9 cellular contexts compared by ENCODE assay signal in genomic region chr5:33936004-33936380, GRCh38. TPM values are rescaled to one million over a fixed set of nuclear protein-coding genes. Genes with fewer than 3 reads are reported as not detected.
DNase-seq lines count a peak whose midpoint lies in the region; ATAC-seq and TF ChIP-seq lines count a peak whose summit lies in the region.
"Had no signal": no experiment of that assay in that cellular context is flagged by ENCODE, and none has a peak within 500 bp of the region (broad histone marks: within the 10 kb centered on the region; RNA-seq: fewer than 3 reads in every experiment).

No MANE protein-coding gene starts in this region.

- no peak overlapping the region for H3K9ac ChIP-seq in rectal smooth muscle tissue (ENCODE audit: low read length)

- CTCF ChIA-PET in A673 (lab: Charles Lee): interaction anchor here (0.6 to 2.4 kb wide), 6 partner anchors 34 to 500 kb away, joined by 3 to 24 read pairs (median 8); no protein-coding TSS in a partner anchor

- H3K27me3 ChIP-seq in A673 (replicated peaks; ENCODE audit: insufficient read depth, low read depth, low read length, poor library complexity) (peaks cover 57% of the 10 kb centered on the region), rectal smooth muscle tissue (ENCODE audit: control insufficient read depth, insufficient read depth, low read length) (peaks cover 6% of the 10 kb centered on the region)

- TF ChIP-seq CTCF in A673 (conservative IDR thresholded peaks at IDR 0.05; ENCODE audit: low read depth, low read length): no peak; the same call in 1 of the 2 replicates

- no peaks in the 10 kb centered on the region for H3K9me3 ChIP-seq in A673 (ENCODE audit: low read depth, low read length, poor library complexity, severe bottlenecking)

- H3K36me3 ChIP-seq in A673 (ENCODE audit: insufficient read depth, low read length, poor library complexity, severe bottlenecking) (no peaks in the 10 kb centered on the region), rectal smooth muscle tissue (ENCODE audit: control insufficient read depth, insufficient read depth, low read length) (no peaks in the 10 kb centered on the region)

- ATAC-seq in GM18868 (IDR thresholded peaks at IDR 0.05; ENCODE audit: unreplicated experiment) (peak; percentile 33), left ventricle myocardium superior (peak; percentile 96), GM18873 (IDR thresholded peaks at IDR 0.05; ENCODE audit: low FRiP score, unreplicated experiment) (no peak)

- BruUV-seq in A673 (replicated peaks; lab: Mats Ljungman, UMichigan): no TSS peak

- DNase-seq in A673 (ENCODE audit: low spot score) (peak; percentile 78), NCI-H345 (lab: John Stamatoyannopoulos, UW) (peak; percentile 84), left ventricle myocardium superior (peak; percentile 81), NCI-H2196 treated with DMSO at 0.1 percent for 48 hours (lab: John Stamatoyannopoulos, UW; ENCODE audit: unreplicated experiment) (no peak)
- DNase-seq in activated naive CD8-positive, alpha-beta T cell treated with anti-CD3 and anti-CD28 coated beads, Interleukin-2, amount 50 U/mL, for 16 hours (ENCODE audit: low read depth, low spot score): peak; percentile 4

- intact Hi-C loops in A673 (cut with micrococcal nuclease; ENCODE audit: unreplicated experiment): no loop called here
- intact Hi-C loops in left ventricle myocardium superior (cut with micrococcal nuclease): loop anchor here (10.0 kb wide), 1 partner anchor 501 kb away; no protein-coding TSS in a partner anchor

- H3K4me3 ChIP-seq in A673 (ENCODE audit: low read depth, low read length, poor library complexity, severe bottlenecking): peak overlapping the region; percentile 17
- peak overlapping the region; percentile 36 for H3K4me3 ChIP-seq in rectal smooth muscle tissue (ENCODE audit: low read length)

- H3K4me1 ChIP-seq in A673 (ENCODE audit: insufficient read depth, low read length, poor library complexity, severe bottlenecking): no peaks in the 10 kb centered on the region
- peaks cover 2% of the 10 kb centered on the region for H3K4me1 ChIP-seq in rectal smooth muscle tissue (ENCODE audit: control insufficient read depth, insufficient read depth, low read length)

- POLR2A ChIA-PET in A673 (lab: Charles Lee; ENCODE audit: low non-redundant PET): no interaction called here

- H3K27ac ChIP-seq in A673 (ENCODE audit: low read depth, low read length, poor library complexity, severe bottlenecking): no peak overlapping the region
- no peak overlapping the region for H3K27ac ChIP-seq in rectal smooth muscle tissue (ENCODE audit: low read depth, low read length)

RNA-seq across cellular contexts. Expression of gene RXFP3, which starts 0.2 kb away (rescaled TPM):
- total RNA-seq in A673 (2021) (not detected in 2 replicates), left ventricle myocardium superior (not detected)
- total RNA-seq: mononuclear cell had no signal

RNA-seq across cellular contexts. Expression of gene ADAMTS12, which starts 44.2 kb away (rescaled TPM):
- 0.76 and 0.84 TPM in 2 replicates for total RNA-seq in A673 (2021)
- total RNA-seq in left ventricle myocardium superior: 1.4 TPM

RNA-seq across cellular contexts. Expression of gene SLC45A2, which starts 48.5 kb away (rescaled TPM):
- total RNA-seq in A673 (2021) (0.28 and 0.31 TPM in 2 replicates), left ventricle myocardium superior (not detected)
